1 cellular context compared by ENCODE assay signal in the genomic region with DNA sequence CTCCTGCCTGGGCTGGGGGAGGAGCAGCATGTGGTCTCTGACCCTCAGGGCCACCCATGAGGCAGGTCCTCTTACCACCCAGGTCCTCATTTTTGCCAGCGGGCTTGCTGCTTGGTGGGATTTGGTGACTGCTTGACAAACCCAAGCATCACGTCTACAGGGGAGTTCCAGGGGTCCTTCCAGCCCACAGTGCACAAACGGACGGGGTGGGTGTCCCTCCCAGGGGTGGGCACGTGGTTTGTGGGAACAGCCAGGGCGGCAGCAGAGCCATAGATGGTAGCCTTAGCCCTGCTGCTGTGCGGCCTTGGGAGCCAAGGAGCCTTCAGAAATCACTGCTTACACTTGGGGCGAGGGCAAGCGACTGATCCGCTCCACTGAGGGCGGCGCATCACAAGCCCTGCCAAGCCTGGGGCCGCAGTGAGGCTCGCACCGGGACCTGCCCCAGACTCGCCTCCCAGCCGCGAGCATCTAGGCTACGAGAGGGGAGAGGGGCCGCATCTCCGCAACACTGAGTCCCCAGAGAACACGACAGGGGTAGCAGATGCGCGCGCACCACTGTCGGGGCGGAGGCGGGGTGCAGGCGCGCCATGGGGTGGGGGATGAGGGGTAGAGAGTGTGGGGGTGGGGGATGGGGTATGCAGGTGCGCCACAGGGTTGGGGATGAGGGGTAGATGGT.
TF ChIP-seq lines count a peak whose summit lies in the region.

No MANE protein-coding gene starts in this region.

TF ChIP-seq in H1, 55 proteins besides CTCF, POLR2A, EP300 and RAD21:
- TF ChIP-seq, protein P1, sequence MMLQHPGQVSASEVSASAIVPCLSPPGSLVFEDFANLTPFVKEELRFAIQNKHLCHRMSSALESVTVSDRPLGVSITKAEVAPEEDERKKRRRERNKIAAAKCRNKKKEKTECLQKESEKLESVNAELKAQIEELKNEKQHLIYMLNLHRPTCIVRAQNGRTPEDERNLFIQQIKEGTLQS (IDR thresholded peaks at IDR 0.05; ENCODE audit: insufficient read depth, low read depth, low read length): no peak
- TF ChIP-seq SRF (IDR thresholded peaks at IDR 0.05; ENCODE audit: low read depth, low read length) (no peak), NANOG (IDR thresholded peaks at IDR 0.05; ENCODE audit: insufficient read depth, low read depth, low read length, poor library complexity, severe bottlenecking) (no peak), TCF12 (IDR thresholded peaks at IDR 0.05; ENCODE audit: low read depth, low read length) (no peak), TAF1 (IDR thresholded peaks at IDR 0.05; ENCODE audit: low read depth, low read length) (0 out of 2 replicates have a peak, but pooled peaks have one; percentile 36), CREB1 (IDR thresholded peaks at IDR 0.05) (no peak), TAF7 (optimal IDR thresholded peaks at IDR 0.05; ENCODE audit: borderline replicate concordance, low read depth, low read length) (peak; percentile 16), KDM1A (IDR thresholded peaks at IDR 0.05; ENCODE audit: borderline replicate concordance, low read length) (no peak), CBX5 (IDR thresholded peaks at IDR 0.05; ENCODE audit: low read depth, low read length) (no peak), TEAD4 (IDR thresholded peaks at IDR 0.05; ENCODE audit: low read depth, low read length) (no peak), BRCA1 (IDR thresholded peaks at IDR 0.05; ENCODE audit: low read depth, low read length) (no peak), POU5F1 (IDR thresholded peaks at IDR 0.05; ENCODE audit: low read depth, low read length) (no peak), GTF2F1 (IDR thresholded peaks at IDR 0.05; ENCODE audit: borderline replicate concordance, low read depth, low read length) (no peak), SP2 (IDR thresholded peaks at IDR 0.05; ENCODE audit: low read length) (no peak), MAFK (IDR thresholded peaks at IDR 0.05; ENCODE audit: low read depth, low read length) (no peak), CTBP2 (IDR thresholded peaks at IDR 0.05; ENCODE audit: borderline replicate concordance, insufficient read depth, insufficient read length, low read length) (no peak), RBBP5 (IDR thresholded peaks at IDR 0.05; ENCODE audit: borderline replicate concordance, low read depth, low read length) (0 out of 2 replicates have a peak, but pooled peaks have one; percentile 34), ASH2L (IDR thresholded peaks at IDR 0.05; ENCODE audit: low read length) (no peak), POLR2AphosphoS5 (IDR thresholded peaks at IDR 0.05; ENCODE audit: low read depth, low read length) (no peak), TBP (IDR thresholded peaks at IDR 0.05; ENCODE audit: low read depth, low read length) (no peak), SP1 (IDR thresholded peaks at IDR 0.05; ENCODE audit: low read depth, low read length) (no peak), CBX8 (IDR thresholded peaks at IDR 0.05; ENCODE audit: borderline replicate concordance, low read depth, low read length) (no peak), RXRA (IDR thresholded peaks at IDR 0.05; ENCODE audit: insufficient read depth, low read depth, low read length) (no peak)
- TF ChIP-seq, protein P2, sequence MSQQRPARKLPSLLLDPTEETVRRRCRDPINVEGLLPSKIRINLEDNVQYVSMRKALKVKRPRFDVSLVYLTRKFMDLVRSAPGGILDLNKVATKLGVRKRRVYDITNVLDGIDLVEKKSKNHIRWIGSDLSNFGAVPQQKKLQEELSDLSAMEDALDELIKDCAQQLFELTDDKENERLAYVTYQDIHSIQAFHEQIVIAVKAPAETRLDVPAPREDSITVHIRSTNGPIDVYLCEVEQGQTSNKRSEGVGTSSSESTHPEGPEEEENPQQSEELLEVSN (IDR thresholded peaks at IDR 0.05): no peak; the same call in 1 of the 2 replicates
